In genomic region chr1:91624331-91624730, GRCh38 we compare ENCODE assay signal across 6 cellular contexts.
"Had no signal": no experiment of that assay in that cellular context is flagged by ENCODE, and none has a peak within 500 bp of the region (broad histone marks: within the 10 kb centered on the region; RNA-seq: fewer than 3 reads in every experiment).

No MANE protein-coding gene starts in this region.

- H3K9ac ChIP-seq: KMS-11 had no signal

- ATAC-seq: HepG2 had no signal

- FAIRE-seq: HepG2 had no signal

- H3K4me2 ChIP-seq: KMS-11 had no signal

- DNase-seq: IMR-90, KBM-7, KG1 had no signal

- H3K27ac ChIP-seq: HL-60, KMS-11 had no signal
